1 cellular context compared by ENCODE assay signal in the genomic region with DNA sequence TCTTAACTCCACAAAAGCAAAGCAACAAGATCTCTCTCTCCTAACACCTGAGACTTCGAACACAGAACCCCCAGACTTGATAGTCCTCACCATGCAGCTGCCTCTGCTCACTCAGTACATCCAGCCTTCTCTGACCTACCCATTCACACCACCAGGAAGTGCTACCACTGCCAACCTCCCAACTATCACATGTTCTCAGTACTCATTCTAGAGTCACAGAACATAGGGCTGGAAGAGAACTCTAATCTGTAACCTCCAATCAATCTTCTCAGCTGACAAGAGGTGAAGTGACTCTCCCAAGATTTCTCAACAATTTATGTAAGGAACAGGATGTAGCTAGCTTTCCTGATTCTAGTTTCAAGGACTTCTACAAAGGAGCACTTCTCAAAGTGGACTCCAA.
TF ChIP-seq lines count a peak whose summit lies in the region.

No MANE protein-coding gene starts in this region.

TF ChIP-seq in WTC11, 78 proteins besides CTCF, POLR2A, EP300 and RAD21 (continued from another document):
- TF ChIP-seq, protein P1, sequence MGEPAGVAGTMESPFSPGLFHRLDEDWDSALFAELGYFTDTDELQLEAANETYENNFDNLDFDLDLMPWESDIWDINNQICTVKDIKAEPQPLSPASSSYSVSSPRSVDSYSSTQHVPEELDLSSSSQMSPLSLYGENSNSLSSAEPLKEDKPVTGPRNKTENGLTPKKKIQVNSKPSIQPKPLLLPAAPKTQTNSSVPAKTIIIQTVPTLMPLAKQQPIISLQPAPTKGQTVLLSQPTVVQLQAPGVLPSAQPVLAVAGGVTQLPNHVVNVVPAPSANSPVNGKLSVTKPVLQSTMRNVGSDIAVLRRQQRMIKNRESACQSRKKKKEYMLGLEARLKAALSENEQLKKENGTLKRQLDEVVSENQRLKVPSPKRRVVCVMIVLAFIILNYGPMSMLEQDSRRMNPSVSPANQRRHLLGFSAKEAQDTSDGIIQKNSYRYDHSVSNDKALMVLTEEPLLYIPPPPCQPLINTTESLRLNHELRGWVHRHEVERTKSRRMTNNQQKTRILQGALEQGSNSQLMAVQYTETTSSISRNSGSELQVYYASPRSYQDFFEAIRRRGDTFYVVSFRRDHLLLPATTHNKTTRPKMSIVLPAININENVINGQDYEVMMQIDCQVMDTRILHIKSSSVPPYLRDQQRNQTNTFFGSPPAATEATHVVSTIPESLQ (CRISPR knock-in tag; IDR thresholded peaks at IDR 0.05): no peak
- TF ChIP-seq, protein P2, sequence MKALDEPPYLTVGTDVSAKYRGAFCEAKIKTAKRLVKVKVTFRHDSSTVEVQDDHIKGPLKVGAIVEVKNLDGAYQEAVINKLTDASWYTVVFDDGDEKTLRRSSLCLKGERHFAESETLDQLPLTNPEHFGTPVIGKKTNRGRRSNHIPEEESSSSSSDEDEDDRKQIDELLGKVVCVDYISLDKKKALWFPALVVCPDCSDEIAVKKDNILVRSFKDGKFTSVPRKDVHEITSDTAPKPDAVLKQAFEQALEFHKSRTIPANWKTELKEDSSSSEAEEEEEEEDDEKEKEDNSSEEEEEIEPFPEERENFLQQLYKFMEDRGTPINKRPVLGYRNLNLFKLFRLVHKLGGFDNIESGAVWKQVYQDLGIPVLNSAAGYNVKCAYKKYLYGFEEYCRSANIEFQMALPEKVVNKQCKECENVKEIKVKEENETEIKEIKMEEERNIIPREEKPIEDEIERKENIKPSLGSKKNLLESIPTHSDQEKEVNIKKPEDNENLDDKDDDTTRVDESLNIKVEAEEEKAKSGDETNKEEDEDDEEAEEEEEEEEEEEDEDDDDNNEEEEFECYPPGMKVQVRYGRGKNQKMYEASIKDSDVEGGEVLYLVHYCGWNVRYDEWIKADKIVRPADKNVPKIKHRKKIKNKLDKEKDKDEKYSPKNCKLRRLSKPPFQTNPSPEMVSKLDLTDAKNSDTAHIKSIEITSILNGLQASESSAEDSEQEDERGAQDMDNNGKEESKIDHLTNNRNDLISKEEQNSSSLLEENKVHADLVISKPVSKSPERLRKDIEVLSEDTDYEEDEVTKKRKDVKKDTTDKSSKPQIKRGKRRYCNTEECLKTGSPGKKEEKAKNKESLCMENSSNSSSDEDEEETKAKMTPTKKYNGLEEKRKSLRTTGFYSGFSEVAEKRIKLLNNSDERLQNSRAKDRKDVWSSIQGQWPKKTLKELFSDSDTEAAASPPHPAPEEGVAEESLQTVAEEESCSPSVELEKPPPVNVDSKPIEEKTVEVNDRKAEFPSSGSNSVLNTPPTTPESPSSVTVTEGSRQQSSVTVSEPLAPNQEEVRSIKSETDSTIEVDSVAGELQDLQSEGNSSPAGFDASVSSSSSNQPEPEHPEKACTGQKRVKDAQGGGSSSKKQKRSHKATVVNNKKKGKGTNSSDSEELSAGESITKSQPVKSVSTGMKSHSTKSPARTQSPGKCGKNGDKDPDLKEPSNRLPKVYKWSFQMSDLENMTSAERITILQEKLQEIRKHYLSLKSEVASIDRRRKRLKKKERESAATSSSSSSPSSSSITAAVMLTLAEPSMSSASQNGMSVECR (CRISPR knock-in tag; IDR thresholded peaks at IDR 0.05; ENCODE audit: borderline replicate concordance): no peak
- TF ChIP-seq, protein P3, sequence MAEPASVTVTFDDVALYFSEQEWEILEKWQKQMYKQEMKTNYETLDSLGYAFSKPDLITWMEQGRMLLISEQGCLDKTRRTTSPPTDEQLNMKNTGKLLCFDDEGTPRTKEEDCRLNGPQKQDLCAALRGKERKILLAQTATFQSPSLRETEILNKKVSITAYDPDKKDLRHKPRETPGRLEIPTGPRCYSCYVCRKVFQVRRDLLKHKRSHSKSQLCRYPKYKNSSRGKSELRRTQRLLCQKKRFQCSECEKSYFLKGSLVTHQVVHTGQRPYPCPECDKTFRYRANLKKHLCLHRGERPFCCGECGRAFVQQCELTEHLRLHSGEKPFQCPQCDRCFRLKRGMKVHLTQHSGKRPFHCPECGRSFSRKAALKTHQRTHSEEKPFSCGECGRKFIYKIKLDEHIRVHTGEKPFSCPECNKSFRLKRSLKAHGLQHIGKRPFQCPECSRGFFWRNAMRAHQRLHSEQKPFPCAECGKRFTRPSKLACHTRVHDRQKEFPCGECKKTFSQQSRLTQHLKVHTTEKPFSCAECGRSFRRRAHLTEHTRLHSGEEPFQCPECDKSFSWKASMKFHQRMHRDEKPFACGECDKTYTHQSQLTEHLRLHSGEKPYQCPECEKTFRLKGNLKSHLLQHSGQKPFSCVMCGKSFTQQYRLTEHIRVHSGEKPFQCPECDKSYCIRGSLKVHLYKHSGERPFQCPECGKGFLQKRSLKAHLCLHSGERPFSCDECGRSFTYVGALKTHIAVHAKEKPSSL (CRISPR knock-in tag; conservative IDR thresholded peaks at IDR 0.05): no peak
- TF ChIP-seq EMX1 (CRISPR knock-in tag; IDR thresholded peaks at IDR 0.05) (no peak), KAT7 (CRISPR knock-in tag; IDR thresholded peaks at IDR 0.05; ENCODE audit: borderline replicate concordance) (no peak)
- TF ChIP-seq, protein P4, sequence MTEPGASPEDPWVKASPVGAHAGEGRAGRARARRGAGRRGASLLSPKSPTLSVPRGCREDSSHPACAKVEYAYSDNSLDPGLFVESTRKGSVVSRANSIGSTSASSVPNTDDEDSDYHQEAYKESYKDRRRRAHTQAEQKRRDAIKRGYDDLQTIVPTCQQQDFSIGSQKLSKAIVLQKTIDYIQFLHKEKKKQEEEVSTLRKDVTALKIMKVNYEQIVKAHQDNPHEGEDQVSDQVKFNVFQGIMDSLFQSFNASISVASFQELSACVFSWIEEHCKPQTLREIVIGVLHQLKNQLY (CRISPR knock-in tag; IDR thresholded peaks at IDR 0.05): no peak
